In the genomic region with DNA sequence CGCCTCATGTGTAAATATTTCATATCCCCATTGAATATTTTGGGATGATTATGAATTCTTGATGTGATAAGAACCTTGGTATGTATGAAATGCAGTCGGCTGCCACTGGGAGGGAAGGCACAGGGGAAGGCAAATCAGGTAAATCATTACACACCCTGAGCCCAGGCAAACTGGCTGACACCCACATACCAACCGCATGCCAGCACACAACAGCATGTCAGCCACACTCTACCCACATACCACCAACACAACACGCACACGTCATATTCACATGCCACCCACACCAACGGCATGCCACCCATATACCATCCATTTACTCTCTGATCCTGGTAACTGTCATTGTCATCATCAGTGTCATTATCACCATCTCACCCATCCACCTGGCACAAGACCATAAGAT, we compare ENCODE assay signal across 2 cellular contexts.
TF ChIP-seq lines count a peak whose summit lies in the region.

No MANE protein-coding gene starts in this region.

TF ChIP-seq in SK-N-SH treated with all-trans-retinoic acid at 6 μM for 48 hours, 23 proteins besides CTCF, POLR2A, EP300 and RAD21 (continued from another document):
- TF ChIP-seq, protein P1, sequence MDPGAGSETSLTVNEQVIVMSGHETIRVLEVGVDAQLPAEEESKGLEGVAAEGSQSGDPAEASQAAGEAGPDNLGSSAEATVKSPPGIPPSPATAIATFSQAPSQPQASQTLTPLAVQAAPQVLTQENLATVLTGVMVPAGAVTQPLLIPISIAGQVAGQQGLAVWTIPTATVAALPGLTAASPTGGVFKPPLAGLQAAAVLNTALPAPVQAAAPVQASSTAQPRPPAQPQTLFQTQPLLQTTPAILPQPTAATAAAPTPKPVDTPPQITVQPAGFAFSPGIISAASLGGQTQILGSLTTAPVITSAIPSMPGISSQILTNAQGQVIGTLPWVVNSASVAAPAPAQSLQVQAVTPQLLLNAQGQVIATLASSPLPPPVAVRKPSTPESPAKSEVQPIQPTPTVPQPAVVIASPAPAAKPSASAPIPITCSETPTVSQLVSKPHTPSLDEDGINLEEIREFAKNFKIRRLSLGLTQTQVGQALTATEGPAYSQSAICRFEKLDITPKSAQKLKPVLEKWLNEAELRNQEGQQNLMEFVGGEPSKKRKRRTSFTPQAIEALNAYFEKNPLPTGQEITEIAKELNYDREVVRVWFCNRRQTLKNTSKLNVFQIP (CRISPR knock-in tag; IDR thresholded peaks at IDR 0.05; ENCODE audit: borderline replicate concordance, low read depth): no peak

TF ChIP-seq in SK-N-SH, 30 proteins besides CTCF, POLR2A, EP300 and RAD21 (continued from another document):
- TF ChIP-seq, protein P2, sequence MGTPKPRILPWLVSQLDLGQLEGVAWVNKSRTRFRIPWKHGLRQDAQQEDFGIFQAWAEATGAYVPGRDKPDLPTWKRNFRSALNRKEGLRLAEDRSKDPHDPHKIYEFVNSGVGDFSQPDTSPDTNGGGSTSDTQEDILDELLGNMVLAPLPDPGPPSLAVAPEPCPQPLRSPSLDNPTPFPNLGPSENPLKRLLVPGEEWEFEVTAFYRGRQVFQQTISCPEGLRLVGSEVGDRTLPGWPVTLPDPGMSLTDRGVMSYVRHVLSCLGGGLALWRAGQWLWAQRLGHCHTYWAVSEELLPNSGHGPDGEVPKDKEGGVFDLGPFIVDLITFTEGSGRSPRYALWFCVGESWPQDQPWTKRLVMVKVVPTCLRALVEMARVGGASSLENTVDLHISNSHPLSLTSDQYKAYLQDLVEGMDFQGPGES (IDR thresholded peaks at IDR 0.05; ENCODE audit: low read depth, low read length): no peak
- TF ChIP-seq RFX5 (IDR thresholded peaks at IDR 0.05; ENCODE audit: low read length): no peak
- no peak for TF ChIP-seq GABPA (IDR thresholded peaks at IDR 0.05; ENCODE audit: low read depth)
- no peak for TF ChIP-seq FOXM1 (IDR thresholded peaks at IDR 0.05; ENCODE audit: low read depth)
- no peak for TF ChIP-seq RCOR1 (IDR thresholded peaks at IDR 0.05; ENCODE audit: low read length)
- TF ChIP-seq FOSL2 (IDR thresholded peaks at IDR 0.05; ENCODE audit: borderline replicate concordance, low read depth): no peak
- no peak for TF ChIP-seq EZH2phosphoT487 (IDR thresholded peaks at IDR 0.05; ENCODE audit: borderline replicate concordance, low read depth)
